Comparison of ENCODE assay signal across 1 cellular context in the genomic region with DNA sequence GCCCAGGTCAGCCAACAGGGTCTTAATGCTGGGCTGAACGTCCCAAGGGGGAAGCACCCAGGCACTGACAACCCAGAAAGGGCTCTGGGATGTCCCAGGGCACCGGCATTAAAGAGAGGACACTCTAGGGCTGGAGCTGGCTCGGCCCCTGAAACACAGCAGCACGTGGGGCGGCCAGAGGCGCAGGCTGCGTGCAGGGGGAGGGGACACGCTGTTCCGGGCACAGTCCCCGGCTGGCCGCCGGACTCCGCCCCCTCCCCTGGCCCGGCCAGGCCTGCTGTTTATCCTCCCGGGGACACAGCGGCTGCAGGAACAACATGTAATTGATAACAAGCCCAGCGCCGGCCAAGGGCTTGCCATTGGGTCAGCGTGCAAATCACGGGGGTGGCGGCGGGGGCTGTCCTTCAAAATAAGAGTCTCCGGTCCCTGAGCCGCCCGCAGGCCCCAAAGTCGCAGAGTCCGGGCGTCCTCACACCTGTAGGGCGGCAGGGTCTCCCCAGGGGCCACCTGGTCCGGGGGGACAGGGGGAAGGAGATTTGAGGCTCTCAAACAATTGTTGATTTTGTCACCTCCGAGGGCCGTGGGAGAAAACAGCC.
TF ChIP-seq lines count a peak whose summit lies in the region.

No MANE protein-coding gene starts in this region.

TF ChIP-seq in HepG2, 621 proteins besides CTCF, POLR2A, EP300 and RAD21 (continues in another document):
- TF ChIP-seq ZSCAN9 (CRISPR knock-in tag; IDR thresholded peaks at IDR 0.05; ENCODE audit: borderline replicate concordance) (0 out of 2 replicates have a peak, but pooled peaks have one; percentile 20), FOXA3 (CRISPR knock-in tag; IDR thresholded peaks at IDR 0.05) (peak; percentile 79), NFYB (CRISPR knock-in tag; IDR thresholded peaks at IDR 0.05) (peak; percentile 77), SRY (CRISPR knock-in tag; IDR thresholded peaks at IDR 0.05) (no peak), ZNF292 (CRISPR knock-in tag; IDR thresholded peaks at IDR 0.05; ENCODE audit: borderline replicate concordance, low read depth) (peak; percentile 86; the same call in 1 of the 2 replicates), ZNF605 (CRISPR knock-in tag; IDR thresholded peaks at IDR 0.05) (no peak), TBX3 (IDR thresholded peaks at IDR 0.05; ENCODE audit: borderline replicate concordance) (no peak), PRPF4 (IDR thresholded peaks at IDR 0.05; ENCODE audit: low read depth, low read length, poor library complexity, severe bottlenecking) (no peak), ZNF501 (CRISPR knock-in tag; IDR thresholded peaks at IDR 0.05) (peak; percentile 73), IRX3 (CRISPR knock-in tag; IDR thresholded peaks at IDR 0.05; ENCODE audit: borderline replicate concordance, low read depth) (no peak), ZNF441 (CRISPR knock-in tag; IDR thresholded peaks at IDR 0.05; ENCODE audit: borderline replicate concordance) (peak; percentile 58; the same call in 1 of the 2 replicates), ZFP36L1 (CRISPR knock-in tag; IDR thresholded peaks at IDR 0.05) (peak; percentile 84), ZFP36 (IDR thresholded peaks at IDR 0.05; ENCODE audit: borderline replicate concordance, low read depth, low read length, partially characterized antibody) (no peak), CBX2 (IDR thresholded peaks at IDR 0.05; ENCODE audit: low read depth, low read length) (no peak), CBX2 (CRISPR knock-in tag; IDR thresholded peaks at IDR 0.05; ENCODE audit: low read depth) (no peak), KLF15 (CRISPR knock-in tag; IDR thresholded peaks at IDR 0.05; ENCODE audit: borderline replicate concordance) (no peak), MIXL1 (CRISPR knock-in tag; IDR thresholded peaks at IDR 0.05) (peak; percentile 49; the same call in 1 of the 2 replicates), REXO4 (CRISPR knock-in tag; IDR thresholded peaks at IDR 0.05; ENCODE audit: borderline replicate concordance) (no peak), MBNL3 (CRISPR knock-in tag; conservative IDR thresholded peaks at IDR 0.05) (no peak), ATAD3A (CRISPR knock-in tag; IDR thresholded peaks at IDR 0.05) (no peak), SP140L (CRISPR knock-in tag; IDR thresholded peaks at IDR 0.05; ENCODE audit: borderline replicate concordance) (no peak), PHF20 (CRISPR knock-in tag; IDR thresholded peaks at IDR 0.05) (no peak; the same call in 1 of the 2 replicates), JARID2 (CRISPR knock-in tag; IDR thresholded peaks at IDR 0.05; ENCODE audit: insufficient replicate concordance) (no peak), TBP (CRISPR knock-in tag; IDR thresholded peaks at IDR 0.05) (no peak), ZFP36L2 (CRISPR knock-in tag; IDR thresholded peaks at IDR 0.05) (no peak), ZNF33B (CRISPR knock-in tag; IDR thresholded peaks at IDR 0.05) (no peak), NCOA1 (CRISPR knock-in tag; IDR thresholded peaks at IDR 0.05) (no peak), NR3C1 (CRISPR knock-in tag; IDR thresholded peaks at IDR 0.05) (no peak), MED13 (CRISPR knock-in tag; IDR thresholded peaks at IDR 0.05) (no peak), BRD4 (CRISPR knock-in tag; IDR thresholded peaks at IDR 0.05) (0 out of 2 replicates have a peak, but pooled peaks have one; percentile 19), ZNF431 (CRISPR knock-in tag; IDR thresholded peaks at IDR 0.05; ENCODE audit: borderline replicate concordance, low read depth) (no peak), GLI4 (CRISPR knock-in tag; IDR thresholded peaks at IDR 0.05; ENCODE audit: borderline replicate concordance) (no peak), HNRNPL (IDR thresholded peaks at IDR 0.05; ENCODE audit: low read depth, low read length) (peak; percentile 61; the same call in 1 of the 2 replicates), NR2F2 (IDR thresholded peaks at IDR 0.05; ENCODE audit: borderline replicate concordance, low read depth) (no peak), ZNF224 (CRISPR knock-in tag; IDR thresholded peaks at IDR 0.05) (no peak), RFX3 (CRISPR knock-in tag; IDR thresholded peaks at IDR 0.05) (no peak), ZNF20 (CRISPR knock-in tag; IDR thresholded peaks at IDR 0.05) (no peak), ZNF841 (CRISPR knock-in tag; IDR thresholded peaks at IDR 0.05; ENCODE audit: borderline replicate concordance) (no peak), ADNP (CRISPR knock-in tag; IDR thresholded peaks at IDR 0.05) (no peak), HDAC2 (CRISPR knock-in tag; IDR thresholded peaks at IDR 0.05) (peak; percentile 74; the same call in 1 of the 2 replicates), TBL1XR1 (IDR thresholded peaks at IDR 0.05; ENCODE audit: borderline replicate concordance, low read length, partially characterized antibody) (no peak), RFX5 (IDR thresholded peaks at IDR 0.05; ENCODE audit: low read depth, low read length) (no peak), ZNF737 (CRISPR knock-in tag; IDR thresholded peaks at IDR 0.05; ENCODE audit: borderline replicate concordance) (no peak), ESRRA (CRISPR knock-in tag; IDR thresholded peaks at IDR 0.05; ENCODE audit: low read depth) (0 out of 2 replicates have a peak, but pooled peaks have one; percentile 38), ZBTB7A (CRISPR knock-in tag; IDR thresholded peaks at IDR 0.05) (peak; percentile 55; the same call in 1 of the 2 replicates), DPF2 (CRISPR knock-in tag; IDR thresholded peaks at IDR 0.05; ENCODE audit: borderline replicate concordance, low read depth) (no peak), FLYWCH1 (CRISPR knock-in tag; IDR thresholded peaks at IDR 0.05) (no peak)
- TF ChIP-seq, protein P1, sequence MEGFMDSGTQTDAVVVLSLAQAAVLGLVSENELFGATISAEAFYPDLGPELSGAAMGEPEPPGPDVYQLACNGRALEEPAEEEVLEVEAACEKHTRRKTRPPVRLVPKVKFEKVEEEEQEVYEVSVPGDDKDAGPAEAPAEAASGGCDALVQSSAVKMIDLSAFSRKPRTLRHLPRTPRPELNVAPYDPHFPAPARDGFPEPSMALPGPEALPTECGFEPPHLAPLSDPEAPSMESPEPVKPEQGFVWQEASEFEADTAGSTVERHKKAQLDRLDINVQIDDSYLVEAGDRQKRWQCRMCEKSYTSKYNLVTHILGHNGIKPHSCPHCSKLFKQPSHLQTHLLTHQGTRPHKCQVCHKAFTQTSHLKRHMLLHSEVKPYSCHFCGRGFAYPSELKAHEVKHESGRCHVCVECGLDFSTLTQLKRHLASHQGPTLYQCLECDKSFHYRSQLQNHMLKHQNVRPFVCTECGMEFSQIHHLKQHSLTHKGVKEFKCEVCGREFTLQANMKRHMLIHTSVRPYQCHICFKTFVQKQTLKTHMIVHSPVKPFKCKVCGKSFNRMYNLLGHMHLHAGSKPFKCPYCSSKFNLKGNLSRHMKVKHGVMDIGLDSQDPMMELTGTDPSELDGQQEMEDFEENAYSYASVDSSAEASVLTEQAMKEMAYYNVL (CRISPR knock-in tag; IDR thresholded peaks at IDR 0.05; ENCODE audit: borderline replicate concordance), result peak; percentile 73; the same call in 1 of the 2 replicates
- TF ChIP-seq, protein P2, sequence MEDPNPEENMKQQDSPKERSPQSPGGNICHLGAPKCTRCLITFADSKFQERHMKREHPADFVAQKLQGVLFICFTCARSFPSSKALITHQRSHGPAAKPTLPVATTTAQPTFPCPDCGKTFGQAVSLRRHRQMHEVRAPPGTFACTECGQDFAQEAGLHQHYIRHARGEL (CRISPR knock-in tag; IDR thresholded peaks at IDR 0.05), result no peak
- TF ChIP-seq, protein P3, sequence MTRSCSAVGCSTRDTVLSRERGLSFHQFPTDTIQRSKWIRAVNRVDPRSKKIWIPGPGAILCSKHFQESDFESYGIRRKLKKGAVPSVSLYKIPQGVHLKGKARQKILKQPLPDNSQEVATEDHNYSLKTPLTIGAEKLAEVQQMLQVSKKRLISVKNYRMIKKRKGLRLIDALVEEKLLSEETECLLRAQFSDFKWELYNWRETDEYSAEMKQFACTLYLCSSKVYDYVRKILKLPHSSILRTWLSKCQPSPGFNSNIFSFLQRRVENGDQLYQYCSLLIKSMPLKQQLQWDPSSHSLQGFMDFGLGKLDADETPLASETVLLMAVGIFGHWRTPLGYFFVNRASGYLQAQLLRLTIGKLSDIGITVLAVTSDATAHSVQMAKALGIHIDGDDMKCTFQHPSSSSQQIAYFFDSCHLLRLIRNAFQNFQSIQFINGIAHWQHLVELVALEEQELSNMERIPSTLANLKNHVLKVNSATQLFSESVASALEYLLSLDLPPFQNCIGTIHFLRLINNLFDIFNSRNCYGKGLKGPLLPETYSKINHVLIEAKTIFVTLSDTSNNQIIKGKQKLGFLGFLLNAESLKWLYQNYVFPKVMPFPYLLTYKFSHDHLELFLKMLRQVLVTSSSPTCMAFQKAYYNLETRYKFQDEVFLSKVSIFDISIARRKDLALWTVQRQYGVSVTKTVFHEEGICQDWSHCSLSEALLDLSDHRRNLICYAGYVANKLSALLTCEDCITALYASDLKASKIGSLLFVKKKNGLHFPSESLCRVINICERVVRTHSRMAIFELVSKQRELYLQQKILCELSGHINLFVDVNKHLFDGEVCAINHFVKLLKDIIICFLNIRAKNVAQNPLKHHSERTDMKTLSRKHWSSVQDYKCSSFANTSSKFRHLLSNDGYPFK (CRISPR knock-in tag; IDR thresholded peaks at IDR 0.05; ENCODE audit: borderline replicate concordance), result no peak
- TF ChIP-seq, protein P4, sequence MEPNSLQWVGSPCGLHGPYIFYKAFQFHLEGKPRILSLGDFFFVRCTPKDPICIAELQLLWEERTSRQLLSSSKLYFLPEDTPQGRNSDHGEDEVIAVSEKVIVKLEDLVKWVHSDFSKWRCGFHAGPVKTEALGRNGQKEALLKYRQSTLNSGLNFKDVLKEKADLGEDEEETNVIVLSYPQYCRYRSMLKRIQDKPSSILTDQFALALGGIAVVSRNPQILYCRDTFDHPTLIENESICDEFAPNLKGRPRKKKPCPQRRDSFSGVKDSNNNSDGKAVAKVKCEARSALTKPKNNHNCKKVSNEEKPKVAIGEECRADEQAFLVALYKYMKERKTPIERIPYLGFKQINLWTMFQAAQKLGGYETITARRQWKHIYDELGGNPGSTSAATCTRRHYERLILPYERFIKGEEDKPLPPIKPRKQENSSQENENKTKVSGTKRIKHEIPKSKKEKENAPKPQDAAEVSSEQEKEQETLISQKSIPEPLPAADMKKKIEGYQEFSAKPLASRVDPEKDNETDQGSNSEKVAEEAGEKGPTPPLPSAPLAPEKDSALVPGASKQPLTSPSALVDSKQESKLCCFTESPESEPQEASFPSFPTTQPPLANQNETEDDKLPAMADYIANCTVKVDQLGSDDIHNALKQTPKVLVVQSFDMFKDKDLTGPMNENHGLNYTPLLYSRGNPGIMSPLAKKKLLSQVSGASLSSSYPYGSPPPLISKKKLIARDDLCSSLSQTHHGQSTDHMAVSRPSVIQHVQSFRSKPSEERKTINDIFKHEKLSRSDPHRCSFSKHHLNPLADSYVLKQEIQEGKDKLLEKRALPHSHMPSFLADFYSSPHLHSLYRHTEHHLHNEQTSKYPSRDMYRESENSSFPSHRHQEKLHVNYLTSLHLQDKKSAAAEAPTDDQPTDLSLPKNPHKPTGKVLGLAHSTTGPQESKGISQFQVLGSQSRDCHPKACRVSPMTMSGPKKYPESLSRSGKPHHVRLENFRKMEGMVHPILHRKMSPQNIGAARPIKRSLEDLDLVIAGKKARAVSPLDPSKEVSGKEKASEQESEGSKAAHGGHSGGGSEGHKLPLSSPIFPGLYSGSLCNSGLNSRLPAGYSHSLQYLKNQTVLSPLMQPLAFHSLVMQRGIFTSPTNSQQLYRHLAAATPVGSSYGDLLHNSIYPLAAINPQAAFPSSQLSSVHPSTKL (CRISPR knock-in tag; IDR thresholded peaks at IDR 0.05), result peak; percentile 75
- TF ChIP-seq, protein P5, sequence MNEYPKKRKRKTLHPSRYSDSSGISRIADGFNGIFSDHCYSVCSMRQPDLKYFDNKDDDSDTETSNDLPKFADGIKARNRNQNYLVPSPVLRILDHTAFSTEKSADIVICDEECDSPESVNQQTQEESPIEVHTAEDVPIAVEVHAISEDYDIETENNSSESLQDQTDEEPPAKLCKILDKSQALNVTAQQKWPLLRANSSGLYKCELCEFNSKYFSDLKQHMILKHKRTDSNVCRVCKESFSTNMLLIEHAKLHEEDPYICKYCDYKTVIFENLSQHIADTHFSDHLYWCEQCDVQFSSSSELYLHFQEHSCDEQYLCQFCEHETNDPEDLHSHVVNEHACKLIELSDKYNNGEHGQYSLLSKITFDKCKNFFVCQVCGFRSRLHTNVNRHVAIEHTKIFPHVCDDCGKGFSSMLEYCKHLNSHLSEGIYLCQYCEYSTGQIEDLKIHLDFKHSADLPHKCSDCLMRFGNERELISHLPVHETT (CRISPR knock-in tag; conservative IDR thresholded peaks at IDR 0.05), result 0 out of 2 replicates have a peak, but pooled peaks have one; percentile 27
- TF ChIP-seq, protein P6, sequence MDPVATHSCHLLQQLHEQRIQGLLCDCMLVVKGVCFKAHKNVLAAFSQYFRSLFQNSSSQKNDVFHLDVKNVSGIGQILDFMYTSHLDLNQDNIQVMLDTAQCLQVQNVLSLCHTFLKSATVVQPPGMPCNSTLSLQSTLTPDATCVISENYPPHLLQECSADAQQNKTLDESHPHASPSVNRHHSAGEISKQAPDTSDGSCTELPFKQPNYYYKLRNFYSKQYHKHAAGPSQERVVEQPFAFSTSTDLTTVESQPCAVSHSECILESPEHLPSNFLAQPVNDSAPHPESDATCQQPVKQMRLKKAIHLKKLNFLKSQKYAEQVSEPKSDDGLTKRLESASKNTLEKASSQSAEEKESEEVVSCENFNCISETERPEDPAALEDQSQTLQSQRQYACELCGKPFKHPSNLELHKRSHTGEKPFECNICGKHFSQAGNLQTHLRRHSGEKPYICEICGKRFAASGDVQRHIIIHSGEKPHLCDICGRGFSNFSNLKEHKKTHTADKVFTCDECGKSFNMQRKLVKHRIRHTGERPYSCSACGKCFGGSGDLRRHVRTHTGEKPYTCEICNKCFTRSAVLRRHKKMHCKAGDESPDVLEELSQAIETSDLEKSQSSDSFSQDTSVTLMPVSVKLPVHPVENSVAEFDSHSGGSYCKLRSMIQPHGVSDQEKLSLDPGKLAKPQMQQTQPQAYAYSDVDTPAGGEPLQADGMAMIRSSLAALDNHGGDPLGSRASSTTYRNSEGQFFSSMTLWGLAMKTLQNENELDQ (CRISPR knock-in tag; IDR thresholded peaks at IDR 0.05; ENCODE audit: borderline replicate concordance), result 0 out of 2 replicates have a peak, but pooled peaks have one; percentile 28
- TF ChIP-seq, protein P7, sequence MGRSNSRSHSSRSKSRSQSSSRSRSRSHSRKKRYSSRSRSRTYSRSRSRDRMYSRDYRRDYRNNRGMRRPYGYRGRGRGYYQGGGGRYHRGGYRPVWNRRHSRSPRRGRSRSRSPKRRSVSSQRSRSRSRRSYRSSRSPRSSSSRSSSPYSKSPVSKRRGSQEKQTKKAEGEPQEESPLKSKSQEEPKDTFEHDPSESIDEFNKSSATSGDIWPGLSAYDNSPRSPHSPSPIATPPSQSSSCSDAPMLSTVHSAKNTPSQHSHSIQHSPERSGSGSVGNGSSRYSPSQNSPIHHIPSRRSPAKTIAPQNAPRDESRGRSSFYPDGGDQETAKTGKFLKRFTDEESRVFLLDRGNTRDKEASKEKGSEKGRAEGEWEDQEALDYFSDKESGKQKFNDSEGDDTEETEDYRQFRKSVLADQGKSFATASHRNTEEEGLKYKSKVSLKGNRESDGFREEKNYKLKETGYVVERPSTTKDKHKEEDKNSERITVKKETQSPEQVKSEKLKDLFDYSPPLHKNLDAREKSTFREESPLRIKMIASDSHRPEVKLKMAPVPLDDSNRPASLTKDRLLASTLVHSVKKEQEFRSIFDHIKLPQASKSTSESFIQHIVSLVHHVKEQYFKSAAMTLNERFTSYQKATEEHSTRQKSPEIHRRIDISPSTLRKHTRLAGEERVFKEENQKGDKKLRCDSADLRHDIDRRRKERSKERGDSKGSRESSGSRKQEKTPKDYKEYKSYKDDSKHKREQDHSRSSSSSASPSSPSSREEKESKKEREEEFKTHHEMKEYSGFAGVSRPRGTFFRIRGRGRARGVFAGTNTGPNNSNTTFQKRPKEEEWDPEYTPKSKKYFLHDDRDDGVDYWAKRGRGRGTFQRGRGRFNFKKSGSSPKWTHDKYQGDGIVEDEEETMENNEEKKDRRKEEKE (IDR thresholded peaks at IDR 0.05), result no peak
